Comparison of ENCODE assay signal across 9 cellular contexts in genomic region chr19:393560-393959, GRCh38. TPM values are rescaled to one million over a fixed set of nuclear protein-coding genes. Genes with fewer than 3 reads are reported as not detected.
DNase-seq lines count a peak whose midpoint lies in the region; ATAC-seq lines count a peak whose summit lies in the region.
"Not testable (repeated sequence)": the region's sequence is repeated elsewhere in the genome, so short reads cannot be mapped to it uniquely, and the experiment has no call there.
"Had no signal": no experiment of that assay in that cellular context is flagged by ENCODE, and none has a peak within 500 bp of the region (broad histone marks: within the 10 kb centered on the region; RNA-seq: fewer than 3 reads in every experiment).

No MANE protein-coding gene starts in this region.

- CTCF ChIA-PET in activated CD4-positive, alpha-beta T cell treated with anti-CD3 and anti-CD28 coated beads, Interleukin-2, amount 10 ng/mL, durations not matched to agents 7 days and 5 days (lab: Charles Lee); activated CD8-positive, alpha-beta memory T cell treated with anti-CD3 and anti-CD28 coated beads, Interleukin-2, amount 10 ng/mL, durations not matched to agents 7 days and 5 days (lab: Charles Lee): not testable (repeated sequence)

- POLR2A ChIA-PET in activated CD4-positive, alpha-beta T cell treated with anti-CD3 and anti-CD28 coated beads, Interleukin-2, amount 10 ng/mL, durations not matched to agents 7 days and 5 days (lab: Charles Lee), result not testable (repeated sequence)

- peak overlapping the region; percentile 51 for H3K4me3 Mint-ChIP-seq in T-helper 1 cell treated with Interleukin-12 subunit alpha and Interleukin-12 subunit beta and Interleukin-4 antibody, amounts not matched to agents 30 μg/mL and 1 μg/mL, for 36 hours
- H3K4me3 Mint-ChIP-seq in activated CD4-positive, alpha-beta T cell treated with anti-CD3 and anti-CD28 coated beads, Interleukin-2, amount 10 ng/mL, durations not matched to agents 7 days and 5 days, result peak overlapping the region; percentile 30
- H3K4me3 Mint-ChIP-seq in activated CD8-positive, alpha-beta memory T cell treated with anti-CD3 and anti-CD28 coated beads, Interleukin-2, amount 10 ng/mL, durations not matched to agents 7 days and 5 days; activated naive CD4-positive, alpha-beta T cell treated with anti-CD3 and anti-CD28 coated beads, Interleukin-2, amount 50 U/mL, for 24 hours: not testable (repeated sequence)
- peak overlapping the region; percentile 44 for H3K4me3 Mint-ChIP-seq in central memory CD8-positive, alpha-beta T cell
- H3K4me3 Mint-ChIP-seq in natural killer cell treated with Interleukin-12 subunit alpha and Interleukin-12 subunit beta and Interleukin-15 and Interleukin-18, amount 100 ng/mL, for 72 hours, result peak overlapping the region; percentile 36
- peak overlapping the region; percentile 14 for H3K4me3 Mint-ChIP-seq in stimulated activated memory B cell treated with anti-CD40 and anti-IgM and Interleukin-4, amounts not matched to agents 10 μg/mL and 1 μg/mL and 100 μg/mL, for 72 hours

- not testable (repeated sequence) for H3K27me3 Mint-ChIP-seq in T-helper 1 cell treated with Interleukin-12 subunit alpha and Interleukin-12 subunit beta and Interleukin-4 antibody, amounts not matched to agents 30 μg/mL and 1 μg/mL, for 36 hours (ENCODE audit: low read depth); activated CD4-positive, alpha-beta T cell treated with anti-CD3 and anti-CD28 coated beads, Interleukin-2, amount 10 ng/mL, durations not matched to agents 7 days and 5 days; activated CD8-positive, alpha-beta memory T cell treated with anti-CD3 and anti-CD28 coated beads, Interleukin-2, amount 10 ng/mL, durations not matched to agents 7 days and 5 days; activated naive CD4-positive, alpha-beta T cell treated with anti-CD3 and anti-CD28 coated beads, Interleukin-2, amount 50 U/mL, for 24 hours; central memory CD8-positive, alpha-beta T cell; natural killer cell treated with Interleukin-12 subunit alpha and Interleukin-12 subunit beta and Interleukin-15 and Interleukin-18, amount 100 ng/mL, for 72 hours; stimulated activated memory B cell treated with anti-CD40 and anti-IgM and Interleukin-4, amounts not matched to agents 10 μg/mL and 1 μg/mL and 100 μg/mL, for 72 hours

- not testable (repeated sequence) for H3K4me1 Mint-ChIP-seq in T-helper 1 cell treated with Interleukin-12 subunit alpha and Interleukin-12 subunit beta and Interleukin-4 antibody, amounts not matched to agents 30 μg/mL and 1 μg/mL, for 36 hours (ENCODE audit: low read depth); activated CD4-positive, alpha-beta T cell treated with anti-CD3 and anti-CD28 coated beads, Interleukin-2, amount 10 ng/mL, durations not matched to agents 7 days and 5 days; activated CD8-positive, alpha-beta memory T cell treated with anti-CD3 and anti-CD28 coated beads, Interleukin-2, amount 10 ng/mL, durations not matched to agents 7 days and 5 days; activated naive CD4-positive, alpha-beta T cell treated with anti-CD3 and anti-CD28 coated beads, Interleukin-2, amount 50 U/mL, for 24 hours; central memory CD8-positive, alpha-beta T cell; stimulated activated memory B cell treated with anti-CD40 and anti-IgM and Interleukin-4, amounts not matched to agents 10 μg/mL and 1 μg/mL and 100 μg/mL, for 72 hours
- peaks cover 12 to 19% of the 10 kb centered on the region in 2 donors for H3K4me1 Mint-ChIP-seq in natural killer cell treated with Interleukin-12 subunit alpha and Interleukin-12 subunit beta and Interleukin-15 and Interleukin-18, amount 100 ng/mL, for 72 hours (ENCODE audit: low read depth in 2 of 2)

- peaks cover 26% of the 10 kb centered on the region for H3K9me3 Mint-ChIP-seq in T-helper 1 cell treated with Interleukin-12 subunit alpha and Interleukin-12 subunit beta and Interleukin-4 antibody, amounts not matched to agents 30 μg/mL and 1 μg/mL, for 36 hours
- peaks cover 24% of the 10 kb centered on the region for H3K9me3 Mint-ChIP-seq in activated CD4-positive, alpha-beta T cell treated with anti-CD3 and anti-CD28 coated beads, Interleukin-2, amount 10 ng/mL, durations not matched to agents 7 days and 5 days
- peaks cover 20% of the 10 kb centered on the region for H3K9me3 Mint-ChIP-seq in activated CD8-positive, alpha-beta memory T cell treated with anti-CD3 and anti-CD28 coated beads, Interleukin-2, amount 10 ng/mL, durations not matched to agents 7 days and 5 days (ENCODE audit: low read depth)
- not testable (repeated sequence) for H3K9me3 Mint-ChIP-seq in activated naive CD4-positive, alpha-beta T cell treated with anti-CD3 and anti-CD28 coated beads, Interleukin-2, amount 50 U/mL, for 24 hours
- H3K9me3 Mint-ChIP-seq in central memory CD8-positive, alpha-beta T cell, result peaks cover 15% of the 10 kb centered on the region
- H3K9me3 Mint-ChIP-seq in natural killer cell treated with Interleukin-12 subunit alpha and Interleukin-12 subunit beta and Interleukin-15 and Interleukin-18, amount 100 ng/mL, for 72 hours, result peaks cover 12% of the 10 kb centered on the region
- peaks cover 33% of the 10 kb centered on the region for H3K9me3 Mint-ChIP-seq in stimulated activated memory B cell treated with anti-CD40 and anti-IgM and Interleukin-4, amounts not matched to agents 10 μg/mL and 1 μg/mL and 100 μg/mL, for 72 hours

- H3K27ac Mint-ChIP-seq in T-helper 1 cell treated with Interleukin-12 subunit alpha and Interleukin-12 subunit beta and Interleukin-4 antibody, amounts not matched to agents 30 μg/mL and 1 μg/mL, for 36 hours, result peak overlapping the region; percentile 79
- not testable (repeated sequence) for H3K27ac Mint-ChIP-seq in activated CD4-positive, alpha-beta T cell treated with anti-CD3 and anti-CD28 coated beads, Interleukin-2, amount 10 ng/mL, durations not matched to agents 7 days and 5 days
- peak overlapping the region; percentile 41 for H3K27ac Mint-ChIP-seq in activated CD8-positive, alpha-beta memory T cell treated with anti-CD3 and anti-CD28 coated beads, Interleukin-2, amount 10 ng/mL, durations not matched to agents 7 days and 5 days
- peak overlapping the region; percentile 90 for H3K27ac Mint-ChIP-seq in activated naive CD4-positive, alpha-beta T cell treated with anti-CD3 and anti-CD28 coated beads, Interleukin-2, amount 50 U/mL, for 24 hours
- peak overlapping the region; percentile 78 for H3K27ac Mint-ChIP-seq in central memory CD8-positive, alpha-beta T cell (ENCODE audit: low read depth)
- H3K27ac Mint-ChIP-seq in natural killer cell treated with Interleukin-12 subunit alpha and Interleukin-12 subunit beta and Interleukin-15 and Interleukin-18, amount 100 ng/mL, for 72 hours, result peak overlapping the region in 1 of 2 donors; percentile 67
- H3K27ac Mint-ChIP-seq in stimulated activated memory B cell treated with anti-CD40 and anti-IgM and Interleukin-4, amounts not matched to agents 10 μg/mL and 1 μg/mL and 100 μg/mL, for 72 hours, result peak overlapping the region; percentile 57

- DNase-seq in activated CD4-positive, alpha-beta T cell treated with anti-CD3 and anti-CD28 coated beads, Interleukin-2, amount 10 ng/mL, durations not matched to agents 7 days and 5 days; activated CD8-positive, alpha-beta memory T cell treated with anti-CD3 and anti-CD28 coated beads, Interleukin-2, amount 10 ng/mL, durations not matched to agents 7 days and 5 days; central memory CD8-positive, alpha-beta T cell (ENCODE audit: low spot score in 2 of 2); natural killer cell treated with Interleukin-12 subunit alpha and Interleukin-12 subunit beta and Interleukin-15 and Interleukin-18, amount 100 ng/mL, for 72 hours (ENCODE audit: low spot score): not testable (repeated sequence)

- ATAC-seq in activated CD8-positive, alpha-beta memory T cell treated with anti-CD3 and anti-CD28 coated beads, Interleukin-2, amount 10 ng/mL, durations not matched to agents 7 days and 5 days; central memory CD8-positive, alpha-beta T cell (replicated peaks; ENCODE audit: extremely low read depth, poor library complexity, severe bottlenecking); natural killer cell treated with Interleukin-12 subunit alpha and Interleukin-12 subunit beta and Interleukin-15 and Interleukin-18, amount 100 ng/mL, for 72 hours; stimulated activated memory B cell treated with anti-CD40 and anti-IgM and Interleukin-4, amounts not matched to agents 10 μg/mL and 1 μg/mL and 100 μg/mL, for 72 hours: not testable (repeated sequence)

- H3K36me3 Mint-ChIP-seq in T-helper 1 cell treated with Interleukin-12 subunit alpha and Interleukin-12 subunit beta and Interleukin-4 antibody, amounts not matched to agents 30 μg/mL and 1 μg/mL, for 36 hours (ENCODE audit: low read depth); activated naive CD4-positive, alpha-beta T cell treated with anti-CD3 and anti-CD28 coated beads, Interleukin-2, amount 50 U/mL, for 24 hours; central memory CD8-positive, alpha-beta T cell (ENCODE audit: insufficient read depth); natural killer cell treated with Interleukin-12 subunit alpha and Interleukin-12 subunit beta and Interleukin-15 and Interleukin-18, amount 100 ng/mL, for 72 hours: not testable (repeated sequence)
- peaks cover 10% of the 10 kb centered on the region for H3K36me3 Mint-ChIP-seq in activated CD4-positive, alpha-beta T cell treated with anti-CD3 and anti-CD28 coated beads, Interleukin-2, amount 10 ng/mL, durations not matched to agents 7 days and 5 days (ENCODE audit: low read depth)
- H3K36me3 Mint-ChIP-seq in activated CD8-positive, alpha-beta memory T cell treated with anti-CD3 and anti-CD28 coated beads, Interleukin-2, amount 10 ng/mL, durations not matched to agents 7 days and 5 days, result peaks cover 10% of the 10 kb centered on the region
- H3K36me3 Mint-ChIP-seq in stimulated activated memory B cell treated with anti-CD40 and anti-IgM and Interleukin-4, amounts not matched to agents 10 μg/mL and 1 μg/mL and 100 μg/mL, for 72 hours, result peaks cover 19% of the 10 kb centered on the region

RNA-seq across cellular contexts. Expression of gene C2CD4C, which starts 15.4 kb away (rescaled TPM):
- total RNA-seq in activated CD4-positive, alpha-beta T cell treated with anti-CD3 and anti-CD28 coated beads, Interleukin-2, amount 10 ng/mL, durations not matched to agents 7 days and 5 days, result not detected
- not detected for total RNA-seq in activated CD8-positive, alpha-beta memory T cell treated with anti-CD3 and anti-CD28 coated beads, Interleukin-2, amount 10 ng/mL, durations not matched to agents 7 days and 5 days
- total RNA-seq in natural killer cell treated with Interleukin-12 subunit alpha and Interleukin-12 subunit beta and Interleukin-15 and Interleukin-18, amount 100 ng/mL, for 72 hours, result not detected
- total RNA-seq: B cell; CD4-positive, alpha-beta memory T cell had no signal

RNA-seq across cellular contexts. Expression of gene MIER2, which starts 49.0 kb away (rescaled TPM):
- 10 to 100 TPM; 20.7 to 22.0 TPM for total RNA-seq in activated CD4-positive, alpha-beta T cell treated with anti-CD3 and anti-CD28 coated beads, Interleukin-2, amount 10 ng/mL, durations not matched to agents 7 days and 5 days
- total RNA-seq in activated CD8-positive, alpha-beta memory T cell treated with anti-CD3 and anti-CD28 coated beads, Interleukin-2, amount 10 ng/mL, durations not matched to agents 7 days and 5 days, result 10 to 100 TPM; 21.6 to 23.8 TPM
- total RNA-seq in natural killer cell treated with Interleukin-12 subunit alpha and Interleukin-12 subunit beta and Interleukin-15 and Interleukin-18, amount 100 ng/mL, for 72 hours, result 10 to 100 TPM; 26.2 to 39.4 TPM
